25 cellular contexts compared by ENCODE assay signal in genomic region chr22:39732625-39733024, GRCh38.
"Had no signal": no experiment of that assay in that cellular context is flagged by ENCODE, and none has a peak within 500 bp of the region (broad histone marks: within the 10 kb centered on the region; RNA-seq: fewer than 3 reads in every experiment).

No MANE protein-coding gene starts in this region.

- DNase-seq: colonic mucosa; effector CD4-positive, alpha-beta T cell; foreskin melanocyte; heart right ventricle; hypothalamus; kidney glomerular epithelial cell; mammary epithelial cell; nephron progenitor cell; sigmoid colon; stimulated activated CD4-positive, alpha-beta T cell treated with anti-CD3 and anti-CD28 coated beads, Interleukin-4, amount 100 ng/mL, for 1 hour; stimulated activated CD8-positive, alpha-beta memory T cell treated with anti-CD3 and anti-CD28 coated beads, Interleukin-4, amount 100 ng/mL, for 48 hours; stimulated activated naive CD8-positive, alpha-beta T cell treated with anti-CD3 and anti-CD28 coated beads, Interleukin-15, Interleukin-2, amounts not matched to agents 100 U/mL and 50 U/mL, for 24 hours; thyroid gland; uterus had no signal

- H3K36me3 ChIP-seq: colonic mucosa, heart right ventricle, neutrophil, right atrium auricular region, sigmoid colon, suprapubic skin, thyroid gland, uterus had no signal

- H3K27ac ChIP-seq: colonic mucosa, heart right ventricle, neutrophil, right atrium auricular region, sigmoid colon, skin epidermis, suprapubic skin, thyroid gland, uterus had no signal

- H3K27ac Mint-ChIP-seq: endodermal cell; naive thymus-derived CD4-positive, alpha-beta T cell; nephron progenitor cell; stimulated activated effector memory CD8-positive, alpha-beta T cell treated with anti-CD3 and anti-CD28 coated beads, Interleukin-12 subunit alpha, Interleukin-12 subunit beta, amount 100 ng/mL, for 72 hours; type B pancreatic cell had no signal

- H3K27me3 ChIP-seq: colonic mucosa, right atrium auricular region, thyroid gland, uterus had no signal

- H3K36me3 Mint-ChIP-seq: naive thymus-derived CD4-positive, alpha-beta T cell; stimulated activated effector memory CD8-positive, alpha-beta T cell treated with anti-CD3 and anti-CD28 coated beads, Interleukin-12 subunit alpha, Interleukin-12 subunit beta, amount 100 ng/mL, for 72 hours; type B pancreatic cell had no signal

- H3K4me1 ChIP-seq: colonic mucosa, heart right ventricle, right atrium auricular region, sigmoid colon, suprapubic skin, thyroid gland, uterus had no signal

- ATAC-seq: heart right ventricle; left lobe of liver; naive thymus-derived CD4-positive, alpha-beta T cell; stimulated activated naive CD8-positive, alpha-beta T cell treated with anti-CD3 and anti-CD28 coated beads, Interleukin-15, Interleukin-2, amounts not matched to agents 100 U/mL and 50 U/mL, for 24 hours had no signal

- H3K4me1 Mint-ChIP-seq: stimulated activated effector memory CD8-positive, alpha-beta T cell treated with anti-CD3 and anti-CD28 coated beads, Interleukin-12 subunit alpha, Interleukin-12 subunit beta, amount 100 ng/mL, for 72 hours had no signal

- H3K9me3 Mint-ChIP-seq: endodermal cell; nephron progenitor cell; stimulated activated effector memory CD8-positive, alpha-beta T cell treated with anti-CD3 and anti-CD28 coated beads, Interleukin-12 subunit alpha, Interleukin-12 subunit beta, amount 100 ng/mL, for 72 hours; type B pancreatic cell had no signal

- FAIRE-seq: endothelial cell of umbilical vein, islet of Langerhans had no signal

- H3K4me3 Mint-ChIP-seq: endodermal cell; naive thymus-derived CD4-positive, alpha-beta T cell; nephron progenitor cell; stimulated activated effector memory CD8-positive, alpha-beta T cell treated with anti-CD3 and anti-CD28 coated beads, Interleukin-12 subunit alpha, Interleukin-12 subunit beta, amount 100 ng/mL, for 72 hours; type B pancreatic cell had no signal

- H3K9me3 ChIP-seq: colonic mucosa, neutrophil, right atrium auricular region, sigmoid colon, suprapubic skin, thyroid gland, uterus had no signal

- H3K4me3 ChIP-seq: colonic mucosa, heart right ventricle, right atrium auricular region, sigmoid colon, skin epidermis, suprapubic skin, thyroid gland, uterus had no signal
